Comparison of ENCODE assay signal across 8 cellular contexts in the genomic region with DNA sequence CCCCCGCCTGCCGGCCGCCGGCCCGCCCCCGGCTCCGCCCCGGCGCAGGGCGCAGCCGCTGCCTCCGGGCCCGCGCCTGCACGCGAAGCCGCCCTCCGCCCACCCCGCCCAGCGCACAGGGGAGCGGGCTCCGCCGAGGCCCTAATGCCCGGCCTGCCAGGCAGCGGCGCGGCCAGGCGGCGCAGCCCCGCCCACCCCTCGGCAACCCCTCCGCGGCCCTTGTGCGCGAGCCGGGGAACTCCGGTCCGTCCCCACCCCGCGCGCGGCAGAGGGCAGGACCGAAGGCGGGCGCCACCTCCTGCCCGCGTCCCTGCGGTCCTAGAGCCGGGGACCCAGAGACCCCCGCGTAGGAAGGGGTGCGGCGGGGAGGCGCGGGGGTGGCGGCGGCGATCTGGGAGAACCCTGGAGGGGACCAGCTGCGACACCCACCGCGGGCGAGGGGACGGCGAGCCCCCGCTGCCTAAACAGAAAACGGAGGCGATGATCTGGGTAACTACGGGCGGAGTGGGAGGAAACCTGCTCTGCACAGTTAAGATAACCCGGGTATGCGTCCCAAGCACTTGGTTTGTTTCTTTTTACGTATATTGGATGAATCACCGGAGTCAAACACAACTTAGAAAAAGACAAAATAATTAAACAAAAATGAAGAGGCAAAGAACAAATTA. TPM values are rescaled to one million over a fixed set of nuclear protein-coding genes. Genes with fewer than 3 reads are reported as not detected.
DNase-seq lines count a peak whose midpoint lies in the region; ATAC-seq and TF ChIP-seq lines count a peak whose summit lies in the region.

No MANE protein-coding gene starts in this region.

- DNase-seq in DMS53 (lab: John Stamatoyannopoulos, UW), result peak; percentile 97
- DNase-seq in HuH-7 (ENCODE audit: low spot score), result peak; percentile 83
- DNase-seq in activated T-cell treated with anti-CD3 and anti-CD28 coated beads, Interleukin-2, amount 50 U/mL, for 48 hours, result peak; percentile 89 to 92
- peak; percentile 95 for DNase-seq in myocyte (ENCODE audit: low read depth)
- peak; percentile 80 to 95 for DNase-seq in stimulated activated CD8-positive, alpha-beta memory T cell treated with anti-CD3 and anti-CD28 coated beads, Interleukin-7, amount 100 ng/mL, for 4 hours (ENCODE audit: low read depth in 2 of 2)

- ATAC-seq in GM21447 (IDR thresholded peaks at IDR 0.05; ENCODE audit: unreplicated experiment) (peak; percentile 60), esophagus mucosa (peak; percentile 93)

TF ChIP-seq in PFSK-1, 5 proteins besides CTCF, POLR2A, EP300 and RAD21:
- TF ChIP-seq SIN3A (IDR thresholded peaks at IDR 0.05; ENCODE audit: borderline replicate concordance, insufficient read depth, low read length) (no peak), FOXP2 (optimal IDR thresholded peaks at IDR 0.05; ENCODE audit: borderline replicate concordance, extremely low read depth, extremely low read length, insufficient read depth) (peak; percentile 61), TAF1 (IDR thresholded peaks at IDR 0.05; ENCODE audit: borderline replicate concordance, insufficient read depth, low read length) (0 out of 2 replicates have a peak, but pooled peaks have one; percentile 25), POLR2AphosphoS5 (IDR thresholded peaks at IDR 0.05; ENCODE audit: low read depth, low read length) (no peak)
- TF ChIP-seq, protein P1, sequence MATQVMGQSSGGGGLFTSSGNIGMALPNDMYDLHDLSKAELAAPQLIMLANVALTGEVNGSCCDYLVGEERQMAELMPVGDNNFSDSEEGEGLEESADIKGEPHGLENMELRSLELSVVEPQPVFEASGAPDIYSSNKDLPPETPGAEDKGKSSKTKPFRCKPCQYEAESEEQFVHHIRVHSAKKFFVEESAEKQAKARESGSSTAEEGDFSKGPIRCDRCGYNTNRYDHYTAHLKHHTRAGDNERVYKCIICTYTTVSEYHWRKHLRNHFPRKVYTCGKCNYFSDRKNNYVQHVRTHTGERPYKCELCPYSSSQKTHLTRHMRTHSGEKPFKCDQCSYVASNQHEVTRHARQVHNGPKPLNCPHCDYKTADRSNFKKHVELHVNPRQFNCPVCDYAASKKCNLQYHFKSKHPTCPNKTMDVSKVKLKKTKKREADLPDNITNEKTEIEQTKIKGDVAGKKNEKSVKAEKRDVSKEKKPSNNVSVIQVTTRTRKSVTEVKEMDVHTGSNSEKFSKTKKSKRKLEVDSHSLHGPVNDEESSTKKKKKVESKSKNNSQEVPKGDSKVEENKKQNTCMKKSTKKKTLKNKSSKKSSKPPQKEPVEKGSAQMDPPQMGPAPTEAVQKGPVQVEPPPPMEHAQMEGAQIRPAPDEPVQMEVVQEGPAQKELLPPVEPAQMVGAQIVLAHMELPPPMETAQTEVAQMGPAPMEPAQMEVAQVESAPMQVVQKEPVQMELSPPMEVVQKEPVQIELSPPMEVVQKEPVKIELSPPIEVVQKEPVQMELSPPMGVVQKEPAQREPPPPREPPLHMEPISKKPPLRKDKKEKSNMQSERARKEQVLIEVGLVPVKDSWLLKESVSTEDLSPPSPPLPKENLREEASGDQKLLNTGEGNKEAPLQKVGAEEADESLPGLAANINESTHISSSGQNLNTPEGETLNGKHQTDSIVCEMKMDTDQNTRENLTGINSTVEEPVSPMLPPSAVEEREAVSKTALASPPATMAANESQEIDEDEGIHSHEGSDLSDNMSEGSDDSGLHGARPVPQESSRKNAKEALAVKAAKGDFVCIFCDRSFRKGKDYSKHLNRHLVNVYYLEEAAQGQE (IDR thresholded peaks at IDR 0.05; ENCODE audit: insufficient read depth in 1 of 2, low read depth in 2 of 2, low read length in 2 of 2), result no peak

RNA-seq across cellular contexts. Expression of a gene that starts 0.4 kb away (rescaled TPM):
- 2.7 TPM for polyA plus RNA-seq in PFSK-1 (2012; ENCODE audit: insufficient read length, low read depth)
- total RNA-seq in esophagus mucosa, result 7.1 TPM
- total RNA-seq in myocyte, result 42.9 and 43.9 TPM in 2 replicates
- polyA plus RNA-seq in myocyte (2012), result 21.3 TPM

Comparison
In these comparisons a context has a peak if more than half of its experiments do, and no peak if none do; other contexts are left out.
1. Peak in every context shown above with its lines: DNase-seq and ATAC-seq.